25 cellular contexts compared by ENCODE assay signal in genomic region chr20:32625996-32626395, GRCh38. TPM values are rescaled to one million over a fixed set of nuclear protein-coding genes. Genes with fewer than 3 reads are reported as not detected.
A peak's percentile ranks its signal among the peaks of the same experiment; 100 is the strongest.
DNase-seq lines count a peak whose midpoint lies in the region; ATAC-seq and TF ChIP-seq lines count a peak whose summit lies in the region.
"Had no signal": no experiment of that assay in that cellular context is flagged by ENCODE, and none has a peak within 500 bp of the region (broad histone marks: within the 10 kb centered on the region; RNA-seq: fewer than 3 reads in every experiment).

No MANE protein-coding gene starts in this region.

- ATAC-seq in activated B cell treated with CpG ODN at 0.5 μM for 24 hours (ENCODE audit: low read depth): no peak
- ATAC-seq: HCT116, PC-3 had no signal

- H3K36me3 Mint-ChIP-seq in activated B cell treated with CpG ODN at 0.5 μM for 24 hours (ENCODE audit: low read depth) (no peaks in the 10 kb centered on the region), glutamatergic neuron (ENCODE audit: unreplicated experiment) (peaks cover 8% of the 10 kb centered on the region)
- no peaks in the 10 kb centered on the region for H3K36me3 Mint-ChIP-seq in activated CD4-positive, alpha-beta memory T cell treated with anti-CD3 and anti-CD28 coated beads, Interleukin-2, amount 10 ng/mL, durations not matched to agents 7 days and 5 days (ENCODE audit: low read depth)
- H3K36me3 Mint-ChIP-seq in activated T-cell treated with anti-CD3 and anti-CD28 coated beads, Interleukin-2, amount 50 U/mL, for 24 hours (ENCODE audit: low read depth): no peaks in the 10 kb centered on the region

- intact Hi-C loops in activated B cell treated with CpG ODN at 0.5 μM for 24 hours (cut with micrococcal nuclease): loop anchor here (2.0 to 5.0 kb wide), 2 partner anchors 43 to 89 kb away; no protein-coding TSS in a partner anchor

- POLR2A ChIA-PET in activated B cell treated with CpG ODN at 0.5 μM for 24 hours (lab: Charles Lee): no interaction called here
- POLR2A ChIA-PET in activated CD4-positive, alpha-beta memory T cell treated with anti-CD3 and anti-CD28 coated beads, Interleukin-2, amount 10 ng/mL, durations not matched to agents 7 days and 5 days (lab: Charles Lee): no interaction called here

- H3K9me3 ChIP-seq in BLaER1: no peaks in the 10 kb centered on the region
- no peaks in the 10 kb centered on the region for H3K9me3 ChIP-seq in BLaER1 treated with 17β-estradiol and CSF1 and Interleukin-3, amounts not matched to agents 10 nM and 100 nM (replicated peaks in 1 of 11)
- H3K9me3 ChIP-seq: MG63, SJCRH30 had no signal

- peak overlapping the region; percentile 20; the same call in 1 of the 2 replicates for H3K27ac ChIP-seq in BLaER1
- H3K27ac ChIP-seq in BLaER1 treated with 17β-estradiol and CSF1 and Interleukin-3, amounts not matched to agents 10 nM and 100 nM: peak overlapping the region in 3 of 11 experiments; percentile 78 to 88 (median 83); a peak in 3 of 22 replicates
- H3K27ac ChIP-seq: HL-60, SJCRH30 had no signal

- peaks cover 89% of the 10 kb centered on the region for H3K4me1 ChIP-seq in BLaER1
- peaks cover 19 to 85% (median 57%) of the 10 kb centered on the region in 10 experiments for H3K4me1 ChIP-seq in BLaER1 treated with 17β-estradiol and CSF1 and Interleukin-3, amounts not matched to agents 10 nM and 100 nM
- H3K4me1 ChIP-seq: SJCRH30 had no signal

- CTCF ChIA-PET in activated B cell treated with CpG ODN at 0.5 μM for 24 hours (lab: Charles Lee): no interaction called here
- CTCF ChIA-PET in activated CD4-positive, alpha-beta memory T cell treated with anti-CD3 and anti-CD28 coated beads, Interleukin-2, amount 10 ng/mL, durations not matched to agents 7 days and 5 days (lab: Charles Lee): no interaction called here

- H3K27me3 Mint-ChIP-seq in activated B cell treated with CpG ODN at 0.5 μM for 24 hours (peaks cover 2% of the 10 kb centered on the region), glutamatergic neuron (ENCODE audit: unreplicated experiment) (peaks cover 36% of the 10 kb centered on the region)
- H3K27me3 Mint-ChIP-seq in activated CD4-positive, alpha-beta memory T cell treated with anti-CD3 and anti-CD28 coated beads, Interleukin-2, amount 10 ng/mL, durations not matched to agents 7 days and 5 days: peaks cover 2% of the 10 kb centered on the region
- H3K27me3 Mint-ChIP-seq in activated T-cell treated with anti-CD3 and anti-CD28 coated beads, Interleukin-2, amount 50 U/mL, for 24 hours: no peaks in the 10 kb centered on the region
- H3K27me3 Mint-ChIP-seq: B cell had no signal

- H3K9ac ChIP-seq in BLaER1: no peak overlapping the region
- no peak overlapping the region for H3K9ac ChIP-seq in BLaER1 treated with 17β-estradiol and CSF1 and Interleukin-3, amounts not matched to agents 10 nM and 100 nM

- no peak for TF ChIP-seq CTCF in activated B cell treated with CpG ODN at 0.5 μM for 24 hours (IDR thresholded peaks at IDR 0.05)
- TF ChIP-seq CTCF in glutamatergic neuron (IDR thresholded peaks at IDR 0.05; ENCODE audit: partially characterized antibody, unreplicated experiment): no peak

- H3K4me2 ChIP-seq in BLaER1: peak overlapping the region; percentile 99
- H3K4me2 ChIP-seq in BLaER1 treated with 17β-estradiol and CSF1 and Interleukin-3, amounts not matched to agents 10 nM and 100 nM: peak overlapping the region in 8 of 11 experiments; percentile 94 to 100 (median 98); a peak in 13 of 22 replicates

- H3K4me1 Mint-ChIP-seq in activated B cell treated with CpG ODN at 0.5 μM for 24 hours (peaks cover 13% of the 10 kb centered on the region), glutamatergic neuron (ENCODE audit: low read depth, unreplicated experiment) (peaks cover 24% of the 10 kb centered on the region)
- no peaks in the 10 kb centered on the region for H3K4me1 Mint-ChIP-seq in activated CD4-positive, alpha-beta memory T cell treated with anti-CD3 and anti-CD28 coated beads, Interleukin-2, amount 10 ng/mL, durations not matched to agents 7 days and 5 days
- peaks cover 12% of the 10 kb centered on the region for H3K4me1 Mint-ChIP-seq in activated T-cell treated with anti-CD3 and anti-CD28 coated beads, Interleukin-2, amount 50 U/mL, for 24 hours (ENCODE audit: low read depth)

- H3K36me3 ChIP-seq in BLaER1: no peaks in the 10 kb centered on the region
- no peaks in the 10 kb centered on the region for H3K36me3 ChIP-seq in BLaER1 treated with 17β-estradiol and CSF1 and Interleukin-3, amounts not matched to agents 10 nM and 100 nM
- H3K36me3 ChIP-seq: MG63, SJCRH30 had no signal

- H3K4me3 Mint-ChIP-seq in activated B cell treated with CpG ODN at 0.5 μM for 24 hours: no peak overlapping the region
- H3K4me3 Mint-ChIP-seq in glutamatergic neuron (ENCODE audit: unreplicated experiment): no peak overlapping the region
- H3K4me3 Mint-ChIP-seq in activated CD4-positive, alpha-beta memory T cell treated with anti-CD3 and anti-CD28 coated beads, Interleukin-2, amount 10 ng/mL, durations not matched to agents 7 days and 5 days: no peak overlapping the region
- no peak overlapping the region for H3K4me3 Mint-ChIP-seq in activated T-cell treated with anti-CD3 and anti-CD28 coated beads, Interleukin-2, amount 50 U/mL, for 24 hours
- H3K4me3 Mint-ChIP-seq: B cell had no signal

- no peaks in the 10 kb centered on the region for H4K20me1 ChIP-seq in BLaER1
- H4K20me1 ChIP-seq in BLaER1 treated with 17β-estradiol and CSF1 and Interleukin-3, amounts not matched to agents 10 nM and 100 nM: no peaks in the 10 kb centered on the region

- no peaks in the 10 kb centered on the region for H3K27me3 ChIP-seq in BLaER1
- H3K27me3 ChIP-seq in BLaER1 treated with 17β-estradiol and CSF1 and Interleukin-3, amounts not matched to agents 10 nM and 100 nM: peaks cover 0 to 7% (median 0%) of the 10 kb centered on the region in 11 experiments; a peak in 1 of 22 replicates
- H3K27me3 ChIP-seq: MG63 had no signal

- H3K4me3 ChIP-seq in BLaER1: no peak overlapping the region
- no peak overlapping the region for H3K4me3 ChIP-seq in BLaER1 treated with 17β-estradiol and CSF1 and Interleukin-3, amounts not matched to agents 10 nM and 100 nM
- H3K4me3 ChIP-seq: MG63, SJCRH30 had no signal

- H3K27ac Mint-ChIP-seq in activated B cell treated with CpG ODN at 0.5 μM for 24 hours: peak overlapping the region; percentile 56
- peak overlapping the region; percentile 14 for H3K27ac Mint-ChIP-seq in glutamatergic neuron (ENCODE audit: unreplicated experiment)
- H3K27ac Mint-ChIP-seq in activated CD4-positive, alpha-beta memory T cell treated with anti-CD3 and anti-CD28 coated beads, Interleukin-2, amount 10 ng/mL, durations not matched to agents 7 days and 5 days: no peak overlapping the region
- H3K27ac Mint-ChIP-seq in activated T-cell treated with anti-CD3 and anti-CD28 coated beads, Interleukin-2, amount 50 U/mL, for 24 hours: no peak overlapping the region
- H3K27ac Mint-ChIP-seq: B cell had no signal

- DNase-seq in activated B cell treated with CpG ODN at 0.5 μM for 24 hours (no peak), glutamatergic neuron (no peak), NCI-H69 (lab: John Stamatoyannopoulos, UW) (no peak), KG1 (lab: John Stamatoyannopoulos, UW) (no peak)
- DNase-seq in activated CD4-positive, alpha-beta memory T cell treated with anti-CD3 and anti-CD28 coated beads, Interleukin-2, amount 10 ng/mL, durations not matched to agents 7 days and 5 days: no peak
- DNase-seq in activated T-cell treated with anti-CD3 and anti-CD28 coated beads, Interleukin-2, amount 50 U/mL, for 24 hours: no peak
- DNase-seq: DMS153; DND-41; MG63; NCI-H1694; NCI-H2029 treated with DMSO at 0.1 percent for 48 hours; NCI-H2227 treated with DMSO at 0.1 percent for 48 hours; NCI-H526 treated with DMSO at 0.1 percent for 48 hours; NK-92 treated with Interleukin-12 subunit alpha and Interleukin-12 subunit beta, amount 100 ng/mL, for 24 hours; PC-3; SJCRH30 had no signal

- H3K9me3 Mint-ChIP-seq in activated B cell treated with CpG ODN at 0.5 μM for 24 hours (no peaks in the 10 kb centered on the region), glutamatergic neuron (ENCODE audit: unreplicated experiment) (peaks cover 12% of the 10 kb centered on the region)
- H3K9me3 Mint-ChIP-seq in activated CD4-positive, alpha-beta memory T cell treated with anti-CD3 and anti-CD28 coated beads, Interleukin-2, amount 10 ng/mL, durations not matched to agents 7 days and 5 days: no peaks in the 10 kb centered on the region
- no peaks in the 10 kb centered on the region for H3K9me3 Mint-ChIP-seq in activated T-cell treated with anti-CD3 and anti-CD28 coated beads, Interleukin-2, amount 50 U/mL, for 24 hours

RNA-seq across cellular contexts. Expression of gene NOL4L, which starts 40.9 kb away (rescaled TPM):
- total RNA-seq in activated B cell treated with CpG ODN at 0.5 μM for 24 hours: 4.3 and 4.7 TPM in 2 replicates
- 106 TPM for total RNA-seq in glutamatergic neuron (ENCODE audit: unreplicated experiment)
- 10 to 100 TPM; 17.1 to 19.1 TPM for total RNA-seq in activated CD4-positive, alpha-beta memory T cell treated with anti-CD3 and anti-CD28 coated beads, Interleukin-2, amount 10 ng/mL, durations not matched to agents 7 days and 5 days

RNA-seq across cellular contexts. Expression of gene C20orf203, which starts 47.7 kb away (rescaled TPM):
- 0.05 TPM in 1 of 2 replicates, not detected in the other for total RNA-seq in activated B cell treated with CpG ODN at 0.5 μM for 24 hours
- total RNA-seq in glutamatergic neuron (ENCODE audit: unreplicated experiment): 0.25 TPM
- under 1 TPM; 0.13 to 0.15 TPM for total RNA-seq in activated CD4-positive, alpha-beta memory T cell treated with anti-CD3 and anti-CD28 coated beads, Interleukin-2, amount 10 ng/mL, durations not matched to agents 7 days and 5 days
- total RNA-seq: A673, H4, LHCN-M2, NCI-H460, PC-3, SJCRH30 had no signal

Comparison
In these comparisons a context has a peak if more than half of its experiments do, and no peak if none do; other contexts are left out.
1. H3K27ac Mint-ChIP-seq: peak in activated B cell treated with CpG ODN at 0.5 μM for 24 hours (single experiment) and glutamatergic neuron (single experiment); none in activated CD4-positive, alpha-beta memory T cell treated with anti-CD3 and anti-CD28 coated beads, Interleukin-2, amount 10 ng/mL, durations not matched to agents 7 days and 5 days (single experiment) and activated T-cell treated with anti-CD3 and anti-CD28 coated beads, Interleukin-2, amount 50 U/mL, for 24 hours (single experiment).